8 cellular contexts compared by ENCODE assay signal in the genomic region with DNA sequence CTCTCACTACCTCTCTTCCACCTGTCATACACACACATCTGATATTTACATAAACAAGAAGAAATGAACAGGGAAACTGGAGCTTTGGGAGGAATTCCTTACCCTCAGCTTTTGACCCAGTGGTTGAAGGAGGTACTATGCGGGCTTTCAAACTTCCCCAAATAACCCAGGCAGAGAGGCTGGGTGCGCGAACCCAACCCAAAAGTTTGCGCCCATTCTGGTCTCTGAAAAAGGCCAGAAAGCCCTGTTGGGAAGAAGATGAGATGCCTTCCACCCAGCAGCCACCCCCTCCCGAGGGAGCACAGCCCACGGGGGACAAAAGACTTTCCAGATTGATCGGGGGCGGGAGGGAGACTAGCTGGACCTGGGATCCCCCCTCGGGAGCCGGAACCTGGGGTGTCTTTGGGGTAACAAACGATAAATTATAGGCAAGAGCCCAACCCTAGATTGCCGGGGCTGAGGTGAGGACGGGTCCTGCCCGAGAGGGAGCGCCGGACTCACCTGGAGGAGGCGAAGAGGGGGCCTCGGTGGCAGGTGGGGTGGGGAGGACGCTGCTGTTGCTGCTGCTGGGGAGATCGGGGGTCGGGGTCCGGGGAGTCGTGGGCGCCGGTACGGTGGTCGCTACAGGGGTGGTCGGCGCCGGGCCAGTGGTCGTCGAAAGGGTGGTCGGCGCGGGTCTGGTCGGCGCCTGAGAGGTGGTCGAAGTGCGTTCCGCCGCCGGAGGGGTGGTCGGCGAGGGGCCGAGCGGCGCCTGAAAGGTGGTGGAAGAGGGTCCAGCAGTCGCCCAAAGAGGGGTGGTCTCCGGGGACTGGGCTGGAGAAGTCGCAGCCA. TPM values are rescaled to one million over a fixed set of nuclear protein-coding genes. Genes with fewer than 3 reads are reported as not detected.
A peak's percentile ranks its signal among the peaks of the same experiment; 100 is the strongest.
DNase-seq lines count a peak whose midpoint lies in the region; ATAC-seq and TF ChIP-seq lines count a peak whose summit lies in the region.

No MANE protein-coding gene starts in this region.

- H3K27ac Mint-ChIP-seq in activated CD8-positive, alpha-beta memory T cell treated with anti-CD3 and anti-CD28 coated beads, Interleukin-2, amount 10 ng/mL, durations not matched to agents 7 days and 5 days, result peak overlapping the region; percentile 55

- CTCF ChIA-PET in activated CD8-positive, alpha-beta memory T cell treated with anti-CD3 and anti-CD28 coated beads, Interleukin-2, amount 10 ng/mL, durations not matched to agents 7 days and 5 days (lab: Charles Lee), result no interaction called here

- H3K27me3 ChIP-seq in neutrophil, result no peaks in the 10 kb centered on the region

- TF ChIP-seq EP300 in Ishikawa (IDR thresholded peaks at IDR 0.05; ENCODE audit: borderline replicate concordance), result no peak

- H3K9me3 Mint-ChIP-seq in activated CD8-positive, alpha-beta memory T cell treated with anti-CD3 and anti-CD28 coated beads, Interleukin-2, amount 10 ng/mL, durations not matched to agents 7 days and 5 days (ENCODE audit: low read depth), result no peaks in the 10 kb centered on the region

- H3K27ac ChIP-seq in C4-2B (peak overlapping the region; percentile 79), neutrophil (peak overlapping the region; percentile 93)

- DNase-seq in activated CD8-positive, alpha-beta memory T cell treated with anti-CD3 and anti-CD28 coated beads, Interleukin-2, amount 10 ng/mL, durations not matched to agents 7 days and 5 days, result no peak
- peak; percentile 39 for DNase-seq in fibroblast of the aortic adventitia (ENCODE audit: low read depth)
- DNase-seq in NCI-H1092 (lab: John Stamatoyannopoulos, UW), result no peak

- no peaks in the 10 kb centered on the region for H3K27me3 Mint-ChIP-seq in activated CD8-positive, alpha-beta memory T cell treated with anti-CD3 and anti-CD28 coated beads, Interleukin-2, amount 10 ng/mL, durations not matched to agents 7 days and 5 days

- ATAC-seq in activated CD8-positive, alpha-beta memory T cell treated with anti-CD3 and anti-CD28 coated beads, Interleukin-2, amount 10 ng/mL, durations not matched to agents 7 days and 5 days, result no peak
- ATAC-seq in GM21619 (IDR thresholded peaks at IDR 0.05; ENCODE audit: unreplicated experiment), result no peak
- ATAC-seq in HG03571 (IDR thresholded peaks at IDR 0.05; ENCODE audit: unreplicated experiment), result no peak

- H3K4me3 Mint-ChIP-seq in activated CD8-positive, alpha-beta memory T cell treated with anti-CD3 and anti-CD28 coated beads, Interleukin-2, amount 10 ng/mL, durations not matched to agents 7 days and 5 days, result peak overlapping the region; percentile 80

- H3K36me3 Mint-ChIP-seq in activated CD8-positive, alpha-beta memory T cell treated with anti-CD3 and anti-CD28 coated beads, Interleukin-2, amount 10 ng/mL, durations not matched to agents 7 days and 5 days, result no peaks in the 10 kb centered on the region

- H3K4me3 ChIP-seq in fibroblast of the aortic adventitia (ENCODE audit: low read depth, low read length) (peak overlapping the region; percentile 81), neutrophil (ENCODE audit: low read depth in 1 of 2, low read length in 1 of 2) (peak overlapping the region; percentile 87 to 95)

- no peak for TF ChIP-seq RAD21 in Ishikawa (IDR thresholded peaks at IDR 0.05; ENCODE audit: low read depth)

- H3K4me1 ChIP-seq in neutrophil (ENCODE audit: control insufficient read depth in 1 of 2, insufficient read depth in 1 of 2, low read depth in 1 of 2, low read length in 1 of 2), result peaks cover 48 to 59% of the 10 kb centered on the region in 2 experiments

- TF ChIP-seq CTCF in C4-2B (conservative IDR thresholded peaks at IDR 0.05) (no peak; the same call in 1 of the 2 replicates), fibroblast of the aortic adventitia (IDR thresholded peaks at IDR 0.05; ENCODE audit: insufficient read depth, low read length) (peak; percentile 54), neutrophil (IDR thresholded peaks at IDR 0.05) (peak; percentile 71)

- no peaks in the 10 kb centered on the region for H3K9me3 ChIP-seq in neutrophil

- H3K36me3 ChIP-seq in neutrophil, result peaks cover 15% of the 10 kb centered on the region

- H3K4me1 Mint-ChIP-seq in activated CD8-positive, alpha-beta memory T cell treated with anti-CD3 and anti-CD28 coated beads, Interleukin-2, amount 10 ng/mL, durations not matched to agents 7 days and 5 days, result peaks cover 37% of the 10 kb centered on the region

TF ChIP-seq in Ishikawa, 13 proteins besides CTCF, POLR2A, EP300 and RAD21:
- TF ChIP-seq, protein P1, sequence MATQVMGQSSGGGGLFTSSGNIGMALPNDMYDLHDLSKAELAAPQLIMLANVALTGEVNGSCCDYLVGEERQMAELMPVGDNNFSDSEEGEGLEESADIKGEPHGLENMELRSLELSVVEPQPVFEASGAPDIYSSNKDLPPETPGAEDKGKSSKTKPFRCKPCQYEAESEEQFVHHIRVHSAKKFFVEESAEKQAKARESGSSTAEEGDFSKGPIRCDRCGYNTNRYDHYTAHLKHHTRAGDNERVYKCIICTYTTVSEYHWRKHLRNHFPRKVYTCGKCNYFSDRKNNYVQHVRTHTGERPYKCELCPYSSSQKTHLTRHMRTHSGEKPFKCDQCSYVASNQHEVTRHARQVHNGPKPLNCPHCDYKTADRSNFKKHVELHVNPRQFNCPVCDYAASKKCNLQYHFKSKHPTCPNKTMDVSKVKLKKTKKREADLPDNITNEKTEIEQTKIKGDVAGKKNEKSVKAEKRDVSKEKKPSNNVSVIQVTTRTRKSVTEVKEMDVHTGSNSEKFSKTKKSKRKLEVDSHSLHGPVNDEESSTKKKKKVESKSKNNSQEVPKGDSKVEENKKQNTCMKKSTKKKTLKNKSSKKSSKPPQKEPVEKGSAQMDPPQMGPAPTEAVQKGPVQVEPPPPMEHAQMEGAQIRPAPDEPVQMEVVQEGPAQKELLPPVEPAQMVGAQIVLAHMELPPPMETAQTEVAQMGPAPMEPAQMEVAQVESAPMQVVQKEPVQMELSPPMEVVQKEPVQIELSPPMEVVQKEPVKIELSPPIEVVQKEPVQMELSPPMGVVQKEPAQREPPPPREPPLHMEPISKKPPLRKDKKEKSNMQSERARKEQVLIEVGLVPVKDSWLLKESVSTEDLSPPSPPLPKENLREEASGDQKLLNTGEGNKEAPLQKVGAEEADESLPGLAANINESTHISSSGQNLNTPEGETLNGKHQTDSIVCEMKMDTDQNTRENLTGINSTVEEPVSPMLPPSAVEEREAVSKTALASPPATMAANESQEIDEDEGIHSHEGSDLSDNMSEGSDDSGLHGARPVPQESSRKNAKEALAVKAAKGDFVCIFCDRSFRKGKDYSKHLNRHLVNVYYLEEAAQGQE (IDR thresholded peaks at IDR 0.05; ENCODE audit: low read depth), result no peak
- TF ChIP-seq ZBTB7A (IDR thresholded peaks at IDR 0.05; ENCODE audit: low read depth), result peak; percentile 96

RNA-seq across cellular contexts. Expression of a gene that starts 0.8 kb away (rescaled TPM):
- total RNA-seq in activated CD8-positive, alpha-beta memory T cell treated with anti-CD3 and anti-CD28 coated beads, Interleukin-2, amount 10 ng/mL, durations not matched to agents 7 days and 5 days, result 1 to 10 TPM; 6.4 to 6.7 TPM
- 10.7 and 14.1 TPM in 2 replicates for total RNA-seq in fibroblast of the aortic adventitia (ENCODE audit: low replicate concordance)
